Comparison of ENCODE assay signal across 23 cellular contexts in genomic region chr6:160299559-160299958, GRCh38. TPM values are rescaled to one million over a fixed set of nuclear protein-coding genes. Genes with fewer than 3 reads are reported as not detected.
DNase-seq lines count a peak whose midpoint lies in the region; ATAC-seq, FAIRE-seq and TF ChIP-seq lines count a peak whose summit lies in the region.
"Had no signal": no experiment of that assay in that cellular context is flagged by ENCODE, and none has a peak within 500 bp of the region (broad histone marks: within the 10 kb centered on the region; RNA-seq: fewer than 3 reads in every experiment).

No MANE protein-coding gene starts in this region.

- ATAC-seq in SK-N-SH treated with all-trans-retinoic acid at 6 μM for 48 hours: no peak
- ATAC-seq: GM12878 had no signal

- H2BK120ac ChIP-seq in H1 (replicated peaks; ENCODE audit: low read depth, low read length): no peak overlapping the region
- H2BK120ac ChIP-seq in mesendoderm (ENCODE audit: low read depth, low read length): no peak overlapping the region

- H4K8ac ChIP-seq in H1 (ENCODE audit: extremely low read depth, insufficient read depth, low read length): no peak overlapping the region
- H4K8ac ChIP-seq in mesendoderm (ENCODE audit: low read depth, low read length): no peak overlapping the region

- H3K4me1 ChIP-seq in SK-N-SH (ENCODE audit: control insufficient read depth in 1 of 2, insufficient read depth in 2 of 2, low read depth in 1 of 2, low read length in 1 of 2) (no peaks in the 10 kb centered on the region), H1 (replicated peaks in 1 of 4; ENCODE audit: control insufficient read depth in 3 of 4, insufficient read depth in 4 of 4, low read length in 3 of 4) (peaks cover 0 to 9% (median 4%) of the 10 kb centered on the region in 4 experiments; a peak in 4 of 7 replicates), mesendoderm (ENCODE audit: control insufficient read depth, low read depth, low read length) (peaks cover 3% of the 10 kb centered on the region)
- H3K4me1 ChIP-seq: Caco-2 had no signal

- TF ChIP-seq CTCF in SK-N-SH (IDR thresholded peaks at IDR 0.05) (no peak), H1 (IDR thresholded peaks at IDR 0.05; ENCODE audit: control extremely low read depth in 1 of 3, insufficient read depth in 1 of 3, low read depth in 1 of 3, low read length in 3 of 3) (no peak)

- H3K36me3 ChIP-seq in SK-N-SH (replicated peaks in 1 of 2; ENCODE audit: control insufficient read depth in 1 of 2, insufficient read depth in 2 of 2, low read length in 1 of 2): no peaks in the 10 kb centered on the region
- H3K36me3 ChIP-seq in H1 (ENCODE audit: control insufficient read depth in 2 of 4, insufficient read depth in 4 of 4, low read length in 3 of 4): no peaks in the 10 kb centered on the region
- no peaks in the 10 kb centered on the region for H3K36me3 ChIP-seq in mesendoderm (ENCODE audit: control insufficient read depth, insufficient read depth, low read length)
- H3K36me3 ChIP-seq: BLaER1 treated with 17β-estradiol and CSF1 and Interleukin-3, amounts not matched to agents 10 nM and 100 nM had no signal

- TF ChIP-seq EP300 in SK-N-SH (IDR thresholded peaks at IDR 0.05; ENCODE audit: borderline replicate concordance in 1 of 2, low read depth in 1 of 2, low read length in 1 of 2) (no peak), H1 (IDR thresholded peaks at IDR 0.05; ENCODE audit: borderline replicate concordance in 1 of 2, low read depth in 2 of 2, low read length in 2 of 2) (no peak)

- H3K18ac ChIP-seq in H1 (ENCODE audit: extremely low read depth, low read length) (no peak overlapping the region), mesendoderm (ENCODE audit: low read length) (peak overlapping the region; percentile 16)

- no peak for TF ChIP-seq POLR2A in H1 (IDR thresholded peaks at IDR 0.05; ENCODE audit: control extremely low read depth in 1 of 2, low read depth in 2 of 2, low read length in 2 of 2)

- no peaks in the 10 kb centered on the region for H3K79me2 ChIP-seq in SK-N-SH (ENCODE audit: insufficient read depth)
- H3K79me2 ChIP-seq in H1 (ENCODE audit: control insufficient read depth in 1 of 2, insufficient read depth in 2 of 2, low read length in 2 of 2): no peaks in the 10 kb centered on the region
- H3K79me2 ChIP-seq in mesendoderm (ENCODE audit: control insufficient read depth, insufficient read depth, low read length): no peaks in the 10 kb centered on the region

- H3K9ac ChIP-seq in SK-N-SH: no peak overlapping the region
- no peak overlapping the region for H3K9ac ChIP-seq in H1 (replicated peaks in 1 of 4; ENCODE audit: extremely low read depth in 1 of 4, low read depth in 3 of 4, low read length in 3 of 4)
- H3K9ac ChIP-seq in mesendoderm (ENCODE audit: low read length): no peak overlapping the region
- H3K9ac ChIP-seq: BLaER1 treated with 17β-estradiol and CSF1 and Interleukin-3, amounts not matched to agents 10 nM and 100 nM had no signal

- no peak overlapping the region for H3K4ac ChIP-seq in H1 (replicated peaks; ENCODE audit: insufficient read length, low read depth, low read length)
- H3K4ac ChIP-seq in mesendoderm (ENCODE audit: low read depth, low read length): no peak overlapping the region

- H2BK20ac ChIP-seq in H1 (ENCODE audit: low read length): no peak overlapping the region; the same call in 1 of the 2 replicates

- H2BK5ac ChIP-seq in H1 (ENCODE audit: low read depth, low read length) (no peak overlapping the region), mesendoderm (ENCODE audit: low read length) (no peak overlapping the region)

- POLR2A ChIA-PET in SK-N-SH (lab: Yijun Ruan, JAX): no interaction called here
- POLR2A ChIA-PET in H1 (lab: Charles Lee; ENCODE audit: partially characterized antibody): no interaction called here

- FAIRE-seq in H1 (lab: Jason Lieb, UNC): no peak
- FAIRE-seq: GM12878, RCC 7860 had no signal

- no peaks in the 10 kb centered on the region for H3K9me2 ChIP-seq in SK-N-SH

- H3K4me3 ChIP-seq in SK-N-SH (ENCODE audit: low read depth in 2 of 2, low read length in 1 of 2) (no peak overlapping the region), H1 (ENCODE audit: extremely low read depth in 1 of 4, insufficient read depth in 2 of 4, low read depth in 3 of 4, low read length in 4 of 4) (no peak overlapping the region), mesendoderm (ENCODE audit: low read length) (no peak overlapping the region)
- H3K4me3 ChIP-seq: BLaER1 treated with 17β-estradiol and CSF1 and Interleukin-3, amounts not matched to agents 10 nM and 100 nM; GM12878 had no signal

- no peak overlapping the region for H3K56ac ChIP-seq in H1 (replicated peaks; ENCODE audit: insufficient read length, low read depth, low read length)
- peak overlapping the region; percentile 0 for H3K56ac ChIP-seq in mesendoderm (ENCODE audit: low read length)

- WGBS in SK-N-SH (ENCODE audit: low lambda C conversion rate): 7% methylated on average over 11 of the region's 11 CpGs
- WGBS in H1 (ENCODE audit: extremely low coverage in 1 of 2, insufficient coverage in 1 of 2, insufficient read length in 1 of 2, insufficient replicate concordance in 2 of 2, low coverage in 1 of 2, low lambda C conversion rate in 2 of 2, missing lambda C conversion rate in 1 of 2), 2 experiments: 95% methylated on average over 11 of the region's 11 CpGs; no CpG with 5 or more reads in 1 of the 2 experiments
- WGBS in mesendoderm (ENCODE audit: extremely low coverage, insufficient coverage, low lambda C conversion rate): no CpG with 5 or more reads among the region's 11 CpGs

- no peaks in the 10 kb centered on the region for H3K9me3 ChIP-seq in SK-N-SH
- peaks cover 0 to 7% of the 10 kb centered on the region in 2 experiments; a peak in 1 of 4 replicates for H3K9me3 ChIP-seq in H1 (ENCODE audit: insufficient read depth in 2 of 2, low read depth in 1 of 2, low read length in 1 of 2)

- H3K23ac ChIP-seq in H1 (ENCODE audit: insufficient read length) (no peak overlapping the region), mesendoderm (ENCODE audit: low read length) (no peak overlapping the region)

- CTCF ChIA-PET in SK-N-SH (lab: Yijun Ruan, JAX) (no interaction called here), H1 (lab: Charles Lee; ENCODE audit: partially characterized antibody) (no interaction called here)

- peaks cover 5% of the 10 kb centered on the region; the same call in 1 of the 2 replicates for H3K23me2 ChIP-seq in H1 (ENCODE audit: low read depth, low read length)

- H4K20me1 ChIP-seq in SK-N-SH (ENCODE audit: insufficient read depth) (no peaks in the 10 kb centered on the region), H1 (replicated peaks in 1 of 2; ENCODE audit: control insufficient read depth in 1 of 2, insufficient read depth in 2 of 2, low read length in 2 of 2) (no peaks in the 10 kb centered on the region)
- H4K20me1 ChIP-seq: BLaER1 treated with 17β-estradiol and CSF1 and Interleukin-3, amounts not matched to agents 10 nM and 100 nM had no signal

- H3K14ac ChIP-seq in H1 (ENCODE audit: insufficient read length): no peak overlapping the region

- no peak overlapping the region for H2AK5ac ChIP-seq in H1 (ENCODE audit: low read depth, low read length)
- no peak overlapping the region for H2AK5ac ChIP-seq in mesendoderm (ENCODE audit: low read length)

- no peaks in the 10 kb centered on the region for H3F3A ChIP-seq in SK-N-SH (replicated peaks; ENCODE audit: insufficient read depth)

- peak overlapping the region; percentile 42 for H4K91ac ChIP-seq in H1 (replicated peaks; ENCODE audit: insufficient read length, low read length)

- no peak overlapping the region for H3K4me2 ChIP-seq in SK-N-SH
- no peak overlapping the region for H3K4me2 ChIP-seq in H1 (ENCODE audit: insufficient read depth in 1 of 2, low read depth in 2 of 2, low read length in 2 of 2)
- no peak overlapping the region for H3K4me2 ChIP-seq in mesendoderm (ENCODE audit: low read length)

- H4K5ac ChIP-seq in H1 (ENCODE audit: insufficient read length, low read depth, low read length) (no peak overlapping the region), mesendoderm (ENCODE audit: low read length) (no peak overlapping the region)

- DNase-seq in SK-N-SH: no peak
- DNase-seq in H1 (ENCODE audit: low read depth in 1 of 2, low spot score in 2 of 2): no peak
- no peak for DNase-seq in mesendoderm
- no peak for DNase-seq in NCI-H1092 (lab: John Stamatoyannopoulos, UW)
- no peak for DNase-seq in activated CD4-positive, CD25-positive, alpha-beta regulatory T cell (lab: John Stamatoyannopoulos, UW)
- DNase-seq in NCI-H2171 (lab: John Stamatoyannopoulos, UW): no peak
- DNase-seq in hepatic stellate cell (ENCODE audit: low spot score): no peak
- DNase-seq: ACHN; Caco-2; CD4-positive, alpha-beta memory T cell; DND-41; IMR-90; MV-4-11; NCI-H1694; NCI-H2081; NCI-H2171 treated with DMSO at 0.1 percent for 48 hours; NCI-H524 treated with DMSO at 0.1 percent for 48 hours; NCI-H82; SHP77 had no signal

- H2BK15ac ChIP-seq in H1 (ENCODE audit: low read length) (no peak overlapping the region), mesendoderm (replicated peaks; ENCODE audit: low read depth) (no peak overlapping the region)

- H2AFZ ChIP-seq in SK-N-SH (ENCODE audit: low read depth) (peak overlapping the region; percentile 56; the same call in 1 of the 2 replicates), H1 (ENCODE audit: low read length) (no peak overlapping the region)

- no peak for TF ChIP-seq RAD21 in SK-N-SH (IDR thresholded peaks at IDR 0.05; ENCODE audit: low read length)
- TF ChIP-seq RAD21 in H1 (IDR thresholded peaks at IDR 0.05 in 1 of 2, conservative IDR thresholded peaks at IDR 0.05 in 1 of 2; ENCODE audit: low read depth in 2 of 2, low read length in 2 of 2): no peak

- H3K27ac ChIP-seq in SK-N-SH (ENCODE audit: low read depth in 2 of 2, low read length in 1 of 2) (no peak overlapping the region), H1 (ENCODE audit: low read depth, low read length) (no peak overlapping the region), mesendoderm (ENCODE audit: low read depth, low read length) (no peak overlapping the region)
- H3K27ac ChIP-seq: BLaER1 treated with 17β-estradiol and CSF1 and Interleukin-3, amounts not matched to agents 10 nM and 100 nM had no signal

- no peak overlapping the region for H2BK12ac ChIP-seq in H1 (ENCODE audit: low read depth, low read length)

- no peaks in the 10 kb centered on the region for H3K79me1 ChIP-seq in H1 (ENCODE audit: low read depth, low read length)
- no peaks in the 10 kb centered on the region for H3K79me1 ChIP-seq in mesendoderm (ENCODE audit: low read length)

- H3K27me3 ChIP-seq in SK-N-SH (ENCODE audit: insufficient read depth): no peaks in the 10 kb centered on the region; the same call in 1 of the 2 replicates
- no peaks in the 10 kb centered on the region for H3K27me3 ChIP-seq in H1 (replicated peaks in 1 of 4; ENCODE audit: control insufficient read depth in 3 of 4, extremely low read depth in 1 of 4, insufficient read depth in 3 of 4, low read length in 3 of 4)
- H3K27me3 ChIP-seq in mesendoderm (ENCODE audit: insufficient read depth, low read length, poor library complexity): no peaks in the 10 kb centered on the region
- H3K27me3 ChIP-seq: BLaER1 treated with 17β-estradiol and CSF1 and Interleukin-3, amounts not matched to agents 10 nM and 100 nM had no signal

RNA-seq across cellular contexts. Expression of gene SLC22A2, which starts 40.9 kb away (rescaled TPM):
- not detected in 2 replicates for polyA plus RNA-seq in SK-N-SH (2012; rRNA removed)
- not detected in 2 replicates for polyA plus RNA-seq in SK-N-SH (2012; cell fraction: cytosol; rRNA removed)
- not detected in 2 replicates for polyA plus RNA-seq in SK-N-SH (2012; cell fraction: nucleus; rRNA removed)
- total RNA-seq in H1 (2021; fragmentation: NEBNext Ultra II Directional; extraction: Animal tissue kit (Norgen Biotek cat#: 25700)): 1.2 and 1.4 TPM in 2 replicates
- polyA plus RNA-seq in H1 (2011; rRNA removed): 0.23 TPM in 1 of 2 replicates, not detected in the other
- polyA plus RNA-seq in H1 (2011; cell fraction: cytosol; rRNA removed): 0.23 TPM
- polyA plus RNA-seq in H1 (2011; cell fraction: nucleus; rRNA removed): 0.24 TPM
- polyA plus RNA-seq in H1 (2012, experiment 1 of 2): 0.24 to 0.57 TPM (median 0.31 TPM) in 4 replicates
- polyA plus RNA-seq in H1 (2012, experiment 2 of 2): not detected
- polyA plus RNA-seq in H1 (2013, experiment 1 of 2): 0.75 TPM
- 0.75 TPM for polyA plus RNA-seq in H1 (2013, experiment 2 of 2)
- polyA minus RNA-seq in H1 (2011; rRNA and poly(A)+ RNA removed): 0.28 and 1.2 TPM in 2 replicates
- not detected for polyA minus RNA-seq in H1 (2011; cell fraction: cytosol; rRNA and poly(A)+ RNA removed)
- 0.40 TPM for polyA minus RNA-seq in H1 (2011; cell fraction: nucleus; rRNA and poly(A)+ RNA removed)
- 2.3 TPM for polyA plus RNA-seq in mesendoderm (2013, experiment 1 of 2)
- polyA plus RNA-seq in mesendoderm (2013, experiment 2 of 2): 2.2 TPM
- total RNA-seq: Caco-2; CD4-positive, alpha-beta memory T cell; GM12878; IMR-90 had no signal
- polyA plus RNA-seq: CD4-positive, alpha-beta memory T cell; IMR-90 had no signal

RNA-seq across cellular contexts. Expression of gene SLC22A3, which starts 48.6 kb away (rescaled TPM):
- polyA plus RNA-seq in SK-N-SH (2012; rRNA removed) (not detected in 2 replicates), H1 (2011; rRNA removed) (0.77 and 1.0 TPM in 2 replicates)
- polyA plus RNA-seq in SK-N-SH (2012; cell fraction: cytosol; rRNA removed): not detected in 2 replicates
- not detected in 2 replicates for polyA plus RNA-seq in SK-N-SH (2012; cell fraction: nucleus; rRNA removed)
- 2.7 and 2.9 TPM in 2 replicates for total RNA-seq in H1 (2021; fragmentation: NEBNext Ultra II Directional; extraction: Animal tissue kit (Norgen Biotek cat#: 25700))
- 1.2 TPM for polyA plus RNA-seq in H1 (2011; cell fraction: cytosol; rRNA removed)
- polyA plus RNA-seq in H1 (2011; cell fraction: nucleus; rRNA removed): 2.1 TPM
- polyA plus RNA-seq in H1 (2012, experiment 1 of 2): 0.92 to 2.1 TPM (median 1.2 TPM) in 4 replicates
- 0.28 TPM for polyA plus RNA-seq in H1 (2012, experiment 2 of 2)
- 1.2 TPM for polyA plus RNA-seq in H1 (2013, experiment 1 of 2)
- 1.6 TPM for polyA plus RNA-seq in H1 (2013, experiment 2 of 2)
- polyA minus RNA-seq in H1 (2011; rRNA and poly(A)+ RNA removed): 3.2 and 3.9 TPM in 2 replicates
- polyA minus RNA-seq in H1 (2011; cell fraction: cytosol; rRNA and poly(A)+ RNA removed): 2.3 TPM
- 2.3 TPM for polyA minus RNA-seq in H1 (2011; cell fraction: nucleus; rRNA and poly(A)+ RNA removed)
- 7.1 TPM for polyA plus RNA-seq in mesendoderm (2013, experiment 1 of 2)
- polyA plus RNA-seq in mesendoderm (2013, experiment 2 of 2): 7.9 TPM
- total RNA-seq: CD4-positive, alpha-beta memory T cell; IMR-90 had no signal
- polyA plus RNA-seq: IMR-90 had no signal

Comparison
In these comparisons a context has a peak if more than half of its experiments do, and no peak if none do; other contexts are left out.
1. Of the 17 proteins assayed by ChIP-seq in both H1 and SK-N-SH: peak only in H1: none; only in SK-N-SH: NRF1; in both: none; in neither: 16.